8 cellular contexts compared by ENCODE assay signal in the genomic region with DNA sequence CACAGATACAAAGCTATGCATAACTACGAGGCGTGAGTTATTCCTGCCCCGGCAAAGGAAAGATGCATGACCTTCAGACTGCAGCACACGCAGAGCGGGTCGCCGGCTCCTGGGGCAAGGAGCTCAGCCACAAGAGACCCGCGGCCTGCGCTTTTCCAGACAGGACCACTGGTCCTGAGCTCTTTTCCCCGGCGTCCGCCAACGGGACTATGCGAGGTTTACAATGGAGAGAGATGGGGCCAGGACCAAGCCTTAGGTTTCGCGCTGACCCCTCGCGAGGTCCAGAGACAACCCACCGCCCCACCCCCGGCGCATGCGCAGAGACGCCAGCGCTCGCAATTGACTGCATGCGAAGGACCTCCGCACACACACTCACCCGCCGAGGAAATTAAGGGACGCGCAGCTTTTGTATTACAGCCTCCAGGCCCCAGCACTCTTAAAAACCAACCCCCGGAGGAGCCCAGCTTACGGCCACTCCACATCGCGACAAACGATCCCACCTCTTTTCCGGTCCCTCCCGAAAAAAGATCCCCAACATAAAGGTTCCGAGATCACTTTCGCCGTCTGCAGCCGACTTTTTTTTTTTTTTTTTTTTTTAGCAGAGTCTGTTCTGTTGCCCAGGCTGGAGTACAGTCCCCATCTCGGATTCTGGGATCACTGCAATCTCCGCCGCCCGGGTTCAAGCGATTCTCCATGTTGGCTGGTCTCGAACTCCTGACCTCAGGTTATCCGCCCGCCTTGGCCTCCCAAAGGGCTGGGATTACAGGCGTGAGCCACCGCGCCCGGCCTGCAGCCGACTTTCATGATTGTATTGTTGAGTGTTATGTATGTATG. TPM values are rescaled to one million over a fixed set of nuclear protein-coding genes. Genes with fewer than 3 reads are reported as not detected.
DNase-seq lines count a peak whose midpoint lies in the region; ATAC-seq, FAIRE-seq and TF ChIP-seq lines count a peak whose summit lies in the region.

A gene with protein sequence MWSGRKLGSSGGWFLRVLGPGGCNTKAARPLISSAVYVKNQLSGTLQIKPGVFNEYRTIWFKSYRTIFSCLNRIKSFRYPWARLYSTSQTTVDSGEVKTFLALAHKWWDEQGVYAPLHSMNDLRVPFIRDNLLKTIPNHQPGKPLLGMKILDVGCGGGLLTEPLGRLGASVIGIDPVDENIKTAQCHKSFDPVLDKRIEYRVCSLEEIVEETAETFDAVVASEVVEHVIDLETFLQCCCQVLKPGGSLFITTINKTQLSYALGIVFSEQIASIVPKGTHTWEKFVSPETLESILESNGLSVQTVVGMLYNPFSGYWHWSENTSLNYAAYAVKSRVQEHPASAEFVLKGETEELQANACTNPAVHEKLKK (minus strand): TSS at position 498 of the 834 bp plus-strand sequence. CDS start 16 bp downstream, at position 482.

- peak within 1 kb of the TSS; percentile 76 for H3K4me2 ChIP-seq in A549

- H3K9me3 Mint-ChIP-seq in WTC11: no peaks in the 10 kb centered on the region
- no peaks in the 10 kb centered on the region for H3K9me3 Mint-ChIP-seq in immature natural killer cell

- peak within 1 kb of the TSS; percentile 83 to 95 for H3K27ac ChIP-seq in A549

- TF ChIP-seq POLR2A in A549 (IDR thresholded peaks at IDR 0.05; ENCODE audit: low read length): peak; percentile 43

- no peaks in the 10 kb centered on the region for H3K27me3 ChIP-seq in bronchial epithelial cell (ENCODE audit: control insufficient read depth, insufficient read depth, low read length)

- TF ChIP-seq EP300 in A549 (IDR thresholded peaks at IDR 0.05): no peak

- CTCF ChIA-PET in A549 (lab: Yijun Ruan, JAX): interaction anchor here (1.3 to 1.6 kb wide), 5 partner anchors 13 to 63 kb away, joined by 3 to 5 read pairs (median 4); no protein-coding TSS in a partner anchor
- CTCF ChIA-PET in WTC11 (lab: Charles Lee): interaction anchor here (0.7 to 3.9 kb wide), 9 partner anchors 10 to 149 kb away, joined by 3 to 21 read pairs (median 5); no protein-coding TSS in a partner anchor

- no peaks in the 10 kb centered on the region for H3K36me3 Mint-ChIP-seq in WTC11
- peaks cover 0 to 4% (median 0%) of the 10 kb centered on the region in 3 donors for H3K36me3 Mint-ChIP-seq in immature natural killer cell

- H3K4me3 Mint-ChIP-seq in WTC11: peak within 1 kb of the TSS; percentile 93
- peak within 1 kb of the TSS; percentile 92 to 99 (median 96) for H3K4me3 Mint-ChIP-seq in immature natural killer cell

- DNase-seq in A549 (ENCODE audit: low read depth in 1 of 2, low spot score in 1 of 2) (peak; percentile 74 to 80), NCI-H2171 (lab: John Stamatoyannopoulos, UW) (peak; percentile 66), WTC11 (ENCODE audit: low spot score) (peak; percentile 90), bronchial epithelial cell (ENCODE audit: low read depth) (peak; percentile 43), immature natural killer cell (peak; percentile 66 to 78 (median 74)), smooth muscle cell of the brain vasculature (ENCODE audit: low read depth, low spot score) (peak; percentile 49)

- no peak for TF ChIP-seq RAD21 in A549 (conservative IDR thresholded peaks at IDR 0.05 in 1 of 2, IDR thresholded peaks at IDR 0.05 in 1 of 2)

- H3K4me3 ChIP-seq in A549 (peak within 1 kb of the TSS; percentile 59), bronchial epithelial cell (ENCODE audit: low read depth, low read length) (peak within 1 kb of the TSS; percentile 48)

- H3K27me3 Mint-ChIP-seq in WTC11 (ENCODE audit: low read depth) (no peaks in the 10 kb centered on the region), immature natural killer cell (ENCODE audit: low read depth in 3 of 3) (peaks cover 2 to 5% (median 4%) of the 10 kb centered on the region in 3 donors)

- 4% methylated on average over 31 of the region's 56 CpGs for WGBS in A549 (ENCODE audit: missing lambda C conversion rate)

- H3K4me1 ChIP-seq in A549: peaks cover 4% of the 10 kb centered on the region; the same call in 1 of the 3 replicates

- peak within 1 kb of the TSS; percentile 99 for H3K27ac Mint-ChIP-seq in WTC11
- peak within 1 kb of the TSS; percentile 80 to 94 (median 88) for H3K27ac Mint-ChIP-seq in immature natural killer cell

- FAIRE-seq in A549 (lab: Jason Lieb, UNC) (no peak), bronchial epithelial cell (lab: Jason Lieb, UNC) (no peak)

- H3K4me1 Mint-ChIP-seq in WTC11: peaks cover 7% of the 10 kb centered on the region
- peaks cover 13 to 21% of the 10 kb centered on the region in 2 donors for H3K4me1 Mint-ChIP-seq in immature natural killer cell

- no peak for TF ChIP-seq CTCF in A549 (IDR thresholded peaks at IDR 0.05)
- TF ChIP-seq CTCF in WTC11 (IDR thresholded peaks at IDR 0.05): no peak
- TF ChIP-seq CTCF in bronchial epithelial cell (IDR thresholded peaks at IDR 0.05; ENCODE audit: insufficient read depth, low read length, severe bottlenecking): no peak

- POLR2A ChIA-PET in A549 (lab: Yijun Ruan, JAX): interaction anchor here (0.6 to 1.7 kb wide), 11 partner anchors 8 to 468 kb away, joined by 3 to 13 read pairs (median 4); a partner anchor contains a TSS
- POLR2A ChIA-PET in WTC11 (lab: Charles Lee): interaction anchor here (0.7 to 2.2 kb wide), 12 partner anchors 17 to 215 kb away, joined by 3 to 17 read pairs (median 4); a partner anchor contains a TSS

- peak; percentile 96 to 97 for ATAC-seq in A549
- ATAC-seq in GM18519 (IDR thresholded peaks at IDR 0.05; ENCODE audit: low FRiP score, unreplicated experiment): peak; percentile 46
- ATAC-seq in HG03045 (IDR thresholded peaks at IDR 0.05; ENCODE audit: unreplicated experiment): peak; percentile 81
- ATAC-seq in WTC11: peak; percentile 96

- no peaks in the 10 kb centered on the region for H3K9me3 ChIP-seq in A549

- H3K36me3 ChIP-seq in bronchial epithelial cell (ENCODE audit: control insufficient read depth, insufficient read depth, low read length): no peaks in the 10 kb centered on the region

TF ChIP-seq in A549, 52 proteins besides CTCF, POLR2A, EP300 and RAD21 (continues in another document):
- TF ChIP-seq BHLHE40 (IDR thresholded peaks at IDR 0.05; ENCODE audit: low read depth, low read length): no peak
- no peak for TF ChIP-seq TP53 (CRISPR knock-in tag; IDR thresholded peaks at IDR 0.05)
- TF ChIP-seq, protein P1, sequence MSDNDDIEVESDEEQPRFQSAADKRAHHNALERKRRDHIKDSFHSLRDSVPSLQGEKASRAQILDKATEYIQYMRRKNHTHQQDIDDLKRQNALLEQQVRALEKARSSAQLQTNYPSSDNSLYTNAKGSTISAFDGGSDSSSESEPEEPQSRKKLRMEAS (IDR thresholded peaks at IDR 0.05): 0 out of 2 replicates have a peak, but pooled peaks have one; percentile 39
- 0 out of 2 replicates have a peak, but pooled peaks have one; percentile 12 for TF ChIP-seq TFCP2L1 (CRISPR knock-in tag; IDR thresholded peaks at IDR 0.05)
- TF ChIP-seq CHD2 (IDR thresholded peaks at IDR 0.05; ENCODE audit: low read length, partially characterized antibody): peak; percentile 81
- peak; percentile 33; the same call in 1 of the 2 replicates for TF ChIP-seq KDM5A (IDR thresholded peaks at IDR 0.05)

TF ChIP-seq in WTC11, 78 proteins besides CTCF, POLR2A, EP300 and RAD21 (continues in another document):
- TF ChIP-seq, protein P1 (CRISPR knock-in tag; IDR thresholded peaks at IDR 0.05): 0 out of 2 replicates have a peak, but pooled peaks have one; percentile 28
- TF ChIP-seq IRF2 (CRISPR knock-in tag; IDR thresholded peaks at IDR 0.05; ENCODE audit: borderline replicate concordance, low read depth): no peak
- TF ChIP-seq, protein P2, sequence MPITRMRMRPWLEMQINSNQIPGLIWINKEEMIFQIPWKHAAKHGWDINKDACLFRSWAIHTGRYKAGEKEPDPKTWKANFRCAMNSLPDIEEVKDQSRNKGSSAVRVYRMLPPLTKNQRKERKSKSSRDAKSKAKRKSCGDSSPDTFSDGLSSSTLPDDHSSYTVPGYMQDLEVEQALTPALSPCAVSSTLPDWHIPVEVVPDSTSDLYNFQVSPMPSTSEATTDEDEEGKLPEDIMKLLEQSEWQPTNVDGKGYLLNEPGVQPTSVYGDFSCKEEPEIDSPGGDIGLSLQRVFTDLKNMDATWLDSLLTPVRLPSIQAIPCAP (CRISPR knock-in tag; IDR thresholded peaks at IDR 0.05): peak; percentile 53; the same call in 1 of the 2 replicates
- TF ChIP-seq, protein P3, sequence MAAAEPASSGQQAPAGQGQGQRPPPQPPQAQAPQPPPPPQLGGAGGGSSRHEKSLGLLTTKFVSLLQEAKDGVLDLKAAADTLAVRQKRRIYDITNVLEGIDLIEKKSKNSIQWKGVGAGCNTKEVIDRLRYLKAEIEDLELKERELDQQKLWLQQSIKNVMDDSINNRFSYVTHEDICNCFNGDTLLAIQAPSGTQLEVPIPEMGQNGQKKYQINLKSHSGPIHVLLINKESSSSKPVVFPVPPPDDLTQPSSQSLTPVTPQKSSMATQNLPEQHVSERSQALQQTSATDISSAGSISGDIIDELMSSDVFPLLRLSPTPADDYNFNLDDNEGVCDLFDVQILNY (CRISPR knock-in tag; IDR thresholded peaks at IDR 0.05): peak; percentile 39; the same call in 1 of the 2 replicates
- 0 out of 2 replicates have a peak, but pooled peaks have one; percentile 56 for TF ChIP-seq NFE2L1 (CRISPR knock-in tag; IDR thresholded peaks at IDR 0.05)

RNA-seq across cellular contexts. Expression of the gene that starts here (rescaled TPM):
- polyA plus RNA-seq in A549 (2011; rRNA removed) (17.2 and 17.3 TPM in 2 replicates), A549 (2017; fragmentation: RNase III; extraction: RNeasy Plus Mini Kit Qiagen cat#74134 plus additional on column Dnase treatment) (13.1 to 14.0 TPM (median 13.3 TPM) in 3 replicates), immature natural killer cell (1 to 10 TPM; 3.2 to 9.9 (median 4.6) TPM)
- 7.0 and 7.2 TPM in 2 replicates for polyA plus RNA-seq in A549 (2012; cell fraction: cytosol; rRNA removed)
- polyA plus RNA-seq in A549 (2012; cell fraction: nucleus; rRNA removed): 3.0 and 5.9 TPM in 2 replicates
- 3.2 and 3.4 TPM in 2 replicates for polyA minus RNA-seq in A549 (2011; rRNA and poly(A)+ RNA removed)
- total RNA-seq in WTC11 (2021) (13.9 to 16.0 TPM (median 14.1 TPM) in 3 replicates), bronchial epithelial cell (7.4 and 8.4 TPM in 2 replicates)

Comparison
In these comparisons a context has a peak if more than half of its experiments do, and no peak if none do; other contexts are left out.
1. Peak in every context shown above with its lines: DNase-seq, ATAC-seq, H3K4me3 ChIP-seq and H3K27ac ChIP-seq.
2. ATAC-seq: peak in every context shown above with its lines; median percentile 96 in A549; 96 in WTC11; 81 in HG03045; 46 in GM18519.